In the genomic region with DNA sequence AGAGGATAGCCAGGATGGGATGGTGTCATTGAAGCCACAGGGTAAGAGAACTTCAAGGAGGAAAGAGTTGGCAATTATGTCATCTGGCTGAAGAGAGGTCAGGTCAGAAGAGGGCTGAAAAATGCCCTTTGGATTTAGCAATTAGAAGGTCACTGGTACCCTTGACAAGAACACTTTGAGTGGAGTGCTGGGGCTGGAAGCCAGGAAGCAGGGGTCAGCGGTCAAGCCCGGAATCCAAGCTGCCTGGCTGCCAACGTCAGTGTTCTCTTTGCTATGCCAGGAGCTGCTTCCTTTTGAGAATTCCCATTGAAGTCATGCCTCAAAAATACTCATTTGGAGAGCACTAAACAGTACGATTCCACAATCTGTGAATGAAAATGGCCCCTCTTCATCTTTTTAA, we compare ENCODE assay signal across 14 cellular contexts.
"Had no signal": no experiment of that assay in that cellular context is flagged by ENCODE, and none has a peak within 500 bp of the region (broad histone marks: within the 10 kb centered on the region; RNA-seq: fewer than 3 reads in every experiment).

No MANE protein-coding gene starts in this region.

- FAIRE-seq: small intestine had no signal

- H3K36me3 ChIP-seq: esophagus squamous epithelium, WERI-Rb-1 had no signal

- H3K27ac ChIP-seq: esophagus squamous epithelium, hepatocyte, WERI-Rb-1 had no signal

- H3K4me2 ChIP-seq: hepatocyte had no signal

- H3K4me3 ChIP-seq: esophagus squamous epithelium, hepatocyte had no signal

- H2AFZ ChIP-seq: hepatocyte had no signal

- H3K9me3 ChIP-seq: esophagus squamous epithelium had no signal

- ATAC-seq: activated CD4-positive, alpha-beta T cell treated with anti-CD3 and anti-CD28 coated beads for 36 hours; activated naive CD4-positive, alpha-beta T cell treated with anti-CD3 and anti-CD28 coated beads, Interleukin-2, amount 50 U/mL, for 72 hours; effector memory CD8-positive, alpha-beta T cell; stimulated activated naive CD8-positive, alpha-beta T cell treated with anti-CD3 and anti-CD28 coated beads, Interleukin-15, amount 100 ng/mL, for 72 hours had no signal

- DNase-seq: activated CD4-positive, alpha-beta memory T cell treated with anti-CD3 and anti-CD28 coated beads for 36 hours; activated CD4-positive, alpha-beta T cell treated with anti-CD3 and anti-CD28 coated beads for 36 hours; activated gamma-delta T cell treated with Interleukin-2 at 50 U/mL for 16 hours; activated T-cell treated with anti-CD3 and anti-CD28 coated beads for 4 hours; amniotic stem cell; effector memory CD8-positive, alpha-beta T cell; esophagus squamous epithelium; posterior cingulate gyrus; small intestine; stimulated activated CD4-positive, alpha-beta T cell treated with anti-CD3 and anti-CD28 coated beads, Interleukin-4, amount 100 ng/mL, for 1 hour; stimulated activated naive CD8-positive, alpha-beta T cell treated with anti-CD3 and anti-CD28 coated beads, Interleukin-15, amount 100 ng/mL, for 72 hours had no signal

- H3K27me3 ChIP-seq: hepatocyte had no signal
